1 cellular context compared by ENCODE assay signal in the genomic region with DNA sequence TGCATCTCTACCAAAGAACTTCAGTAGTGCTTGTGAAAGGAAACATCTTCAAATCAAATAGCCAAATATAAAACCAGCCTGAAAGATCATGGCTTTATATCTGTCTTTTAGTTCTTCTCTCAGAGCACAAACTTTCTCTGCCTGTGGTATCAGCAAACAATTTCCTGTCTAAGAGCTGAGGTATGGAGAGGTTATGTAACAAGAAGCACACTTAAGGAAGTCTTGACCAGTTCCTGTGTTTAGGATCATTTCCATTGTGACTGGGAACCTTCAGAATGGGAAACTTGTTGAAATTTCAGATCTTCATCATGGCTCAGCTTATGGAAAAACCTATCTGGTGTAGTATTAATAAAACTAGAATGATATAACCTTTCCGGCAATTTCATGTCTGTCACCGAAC.
TF ChIP-seq lines count a peak whose summit lies in the region.

No MANE protein-coding gene starts in this region.

TF ChIP-seq in SK-N-SH treated with all-trans-retinoic acid at 6 μM for 48 hours, 23 proteins besides CTCF, POLR2A, EP300 and RAD21:
- no peak for TF ChIP-seq TSHZ2 (CRISPR knock-in tag; IDR thresholded peaks at IDR 0.05)
- no peak for TF ChIP-seq TOX (CRISPR knock-in tag; IDR thresholded peaks at IDR 0.05; ENCODE audit: borderline replicate concordance)
- no peak for TF ChIP-seq GLIS3 (CRISPR knock-in tag; IDR thresholded peaks at IDR 0.05)
- no peak for TF ChIP-seq ESRRG (CRISPR knock-in tag; IDR thresholded peaks at IDR 0.05)
- no peak for TF ChIP-seq PPARA (CRISPR knock-in tag; IDR thresholded peaks at IDR 0.05; ENCODE audit: borderline replicate concordance)
- no peak for TF ChIP-seq SNAI2 (CRISPR knock-in tag; IDR thresholded peaks at IDR 0.05)
- TF ChIP-seq ZFP30 (CRISPR knock-in tag; IDR thresholded peaks at IDR 0.05), result no peak
- no peak for TF ChIP-seq ZC3H10 (CRISPR knock-in tag; IDR thresholded peaks at IDR 0.05)
- TF ChIP-seq, protein P1, sequence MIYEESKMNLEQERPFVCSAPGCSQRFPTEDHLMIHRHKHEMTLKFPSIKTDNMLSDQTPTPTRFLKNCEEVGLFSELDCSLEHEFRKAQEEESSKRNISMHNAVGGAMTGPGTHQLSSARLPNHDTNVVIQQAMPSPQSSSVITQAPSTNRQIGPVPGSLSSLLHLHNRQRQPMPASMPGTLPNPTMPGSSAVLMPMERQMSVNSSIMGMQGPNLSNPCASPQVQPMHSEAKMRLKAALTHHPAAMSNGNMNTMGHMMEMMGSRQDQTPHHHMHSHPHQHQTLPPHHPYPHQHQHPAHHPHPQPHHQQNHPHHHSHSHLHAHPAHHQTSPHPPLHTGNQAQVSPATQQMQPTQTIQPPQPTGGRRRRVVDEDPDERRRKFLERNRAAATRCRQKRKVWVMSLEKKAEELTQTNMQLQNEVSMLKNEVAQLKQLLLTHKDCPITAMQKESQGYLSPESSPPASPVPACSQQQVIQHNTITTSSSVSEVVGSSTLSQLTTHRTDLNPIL (CRISPR knock-in tag; IDR thresholded peaks at IDR 0.05; ENCODE audit: low read depth), result no peak
- no peak for TF ChIP-seq ZNF8 (CRISPR knock-in tag; IDR thresholded peaks at IDR 0.05)
- TF ChIP-seq BACH2 (CRISPR knock-in tag; IDR thresholded peaks at IDR 0.05; ENCODE audit: borderline replicate concordance), result no peak
- no peak for TF ChIP-seq ISL1 (CRISPR knock-in tag; IDR thresholded peaks at IDR 0.05)
- no peak for TF ChIP-seq ZNF70 (CRISPR knock-in tag; IDR thresholded peaks at IDR 0.05)
- no peak for TF ChIP-seq ZFP3 (CRISPR knock-in tag; IDR thresholded peaks at IDR 0.05)
- TF ChIP-seq CSDC2 (CRISPR knock-in tag; IDR thresholded peaks at IDR 0.05), result no peak
- TF ChIP-seq, protein P2, sequence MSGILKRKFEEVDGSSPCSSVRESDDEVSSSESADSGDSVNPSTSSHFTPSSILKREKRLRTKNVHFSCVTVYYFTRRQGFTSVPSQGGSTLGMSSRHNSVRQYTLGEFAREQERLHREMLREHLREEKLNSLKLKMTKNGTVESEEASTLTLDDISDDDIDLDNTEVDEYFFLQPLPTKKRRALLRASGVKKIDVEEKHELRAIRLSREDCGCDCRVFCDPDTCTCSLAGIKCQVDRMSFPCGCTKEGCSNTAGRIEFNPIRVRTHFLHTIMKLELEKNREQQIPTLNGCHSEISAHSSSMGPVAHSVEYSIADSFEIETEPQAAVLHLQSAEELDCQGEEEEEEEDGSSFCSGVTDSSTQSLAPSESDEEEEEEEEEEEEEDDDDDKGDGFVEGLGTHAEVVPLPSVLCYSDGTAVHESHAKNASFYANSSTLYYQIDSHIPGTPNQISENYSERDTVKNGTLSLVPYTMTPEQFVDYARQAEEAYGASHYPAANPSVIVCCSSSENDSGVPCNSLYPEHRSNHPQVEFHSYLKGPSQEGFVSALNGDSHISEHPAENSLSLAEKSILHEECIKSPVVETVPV (CRISPR knock-in tag; IDR thresholded peaks at IDR 0.05), result no peak
- TF ChIP-seq OSR1 (CRISPR knock-in tag; IDR thresholded peaks at IDR 0.05), result no peak
- TF ChIP-seq ZNF565 (CRISPR knock-in tag; conservative IDR thresholded peaks at IDR 0.05; ENCODE audit: low read depth), result no peak
